Comparison of ENCODE assay signal across 1 cellular context in the genomic region with DNA sequence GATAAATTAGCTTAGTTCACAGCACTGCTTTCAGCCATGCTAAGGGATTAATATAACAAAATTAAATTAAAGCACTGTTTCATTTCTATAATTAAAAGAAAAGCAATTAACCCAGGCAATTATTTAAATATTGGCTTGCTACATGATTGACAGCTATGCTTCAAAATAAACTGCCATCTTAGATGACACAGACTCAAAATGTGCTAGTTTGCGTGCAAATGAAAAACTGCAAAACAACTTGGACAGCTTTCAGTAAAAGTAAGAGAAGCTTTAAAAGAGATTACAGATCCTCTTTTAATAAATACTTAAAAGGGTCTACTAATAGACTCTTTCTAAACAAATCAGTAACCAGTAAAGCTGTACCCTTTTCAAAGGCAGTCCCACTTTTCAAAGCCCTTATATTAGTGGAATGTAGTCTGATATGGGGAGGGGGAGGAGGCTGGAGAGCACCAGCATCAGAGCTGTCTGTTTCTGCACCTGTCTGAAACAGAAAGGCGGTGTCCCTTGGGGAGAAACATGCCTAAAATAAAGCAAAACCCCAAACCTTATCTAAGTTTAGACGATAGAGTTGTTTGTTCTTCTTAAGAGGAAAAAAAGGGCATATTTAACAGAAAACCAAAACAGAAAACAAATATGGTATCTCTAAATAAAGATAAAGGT.
TF ChIP-seq lines count a peak whose summit lies in the region.

No MANE protein-coding gene starts in this region.

TF ChIP-seq in GM12878, 131 proteins besides CTCF, POLR2A, EP300 and RAD21 (continued from another document and continues in another):
- TF ChIP-seq PBX3 (IDR thresholded peaks at IDR 0.05; ENCODE audit: insufficient replicate concordance, low read depth, low read length) (peak; percentile 89), SMAD1 (IDR thresholded peaks at IDR 0.05; ENCODE audit: low read depth, partially characterized antibody) (no peak), BHLHE40 (IDR thresholded peaks at IDR 0.05; ENCODE audit: borderline replicate concordance in 1 of 2, low read depth in 2 of 2, low read length in 1 of 2) (peak; percentile 52 to 56; a peak in 2 of 4 replicates), KAT2A (conservative IDR thresholded peaks at IDR 0.05; ENCODE audit: control insufficient read depth, low read depth, low read length) (no peak), CEBPB (IDR thresholded peaks at IDR 0.05; ENCODE audit: borderline replicate concordance in 1 of 2, low read depth in 2 of 2, low read length in 2 of 2) (peak in 1 of 2 experiments; percentile 93; a peak in 1 of 4 replicates), HDAC6 (IDR thresholded peaks at IDR 0.05; ENCODE audit: unreplicated experiment) (no peak), MTA2 (IDR thresholded peaks at IDR 0.05; ENCODE audit: low read depth) (peak; percentile 85), STAT3 (IDR thresholded peaks at IDR 0.05; ENCODE audit: low read depth, low read length) (no peak), CHD1 (IDR thresholded peaks at IDR 0.05; ENCODE audit: low read depth, low read length) (no peak), IRF4 (IDR thresholded peaks at IDR 0.05; ENCODE audit: low read depth, low read length) (0 out of 2 replicates have a peak, but pooled peaks have one; percentile 40), BRCA1 (IDR thresholded peaks at IDR 0.05; ENCODE audit: low read depth, low read length) (no peak), CREM (IDR thresholded peaks at IDR 0.05; ENCODE audit: low read depth) (peak; percentile 90), HSF1 (IDR thresholded peaks at IDR 0.05; ENCODE audit: low read depth, low read length) (no peak), TCF3 (IDR thresholded peaks at IDR 0.05; ENCODE audit: borderline replicate concordance, insufficient read depth, low read depth, low read length) (peak; percentile 70; the same call in 1 of the 2 replicates), FOXK2 (IDR thresholded peaks at IDR 0.05) (no peak), ZNF24 (IDR thresholded peaks at IDR 0.05) (no peak), ZZZ3 (IDR thresholded peaks at IDR 0.05; ENCODE audit: control insufficient read depth, insufficient read length, low read depth) (no peak), IKZF2 (IDR thresholded peaks at IDR 0.05) (peak; percentile 82 to 84; a peak in 3 of 4 replicates), ZNF384 (IDR thresholded peaks at IDR 0.05; ENCODE audit: borderline replicate concordance, low read depth, low read length) (peak; percentile 58; the same call in 1 of the 2 replicates), IRF5 (IDR thresholded peaks at IDR 0.05; ENCODE audit: borderline replicate concordance) (no peak), TCF12 (IDR thresholded peaks at IDR 0.05; ENCODE audit: low read depth, low read length) (peak; percentile 98), HCFC1 (IDR thresholded peaks at IDR 0.05; ENCODE audit: low read length) (no peak), NBN (IDR thresholded peaks at IDR 0.05) (peak; percentile 54), SMC3 (IDR thresholded peaks at IDR 0.05; ENCODE audit: borderline replicate concordance, low read length) (no peak), SMARCA5 (IDR thresholded peaks at IDR 0.05) (no peak), KDM1A (IDR thresholded peaks at IDR 0.05; ENCODE audit: borderline replicate concordance) (no peak), ZNF622 (IDR thresholded peaks at IDR 0.05) (no peak), RCOR1 (conservative IDR thresholded peaks at IDR 0.05; ENCODE audit: low read depth, low read length) (no peak), CHD4 (IDR thresholded peaks at IDR 0.05) (no peak), SREBF1 (IDR thresholded peaks at IDR 0.05; ENCODE audit: low read length) (no peak), MEF2B (IDR thresholded peaks at IDR 0.05; ENCODE audit: partially characterized antibody, poor library complexity, severe bottlenecking) (peak; percentile 99), CHD2 (IDR thresholded peaks at IDR 0.05; ENCODE audit: borderline replicate concordance, low read depth, low read length) (peak; percentile 91), RUNX3 (IDR thresholded peaks at IDR 0.05; ENCODE audit: low read length) (peak; percentile 96), NFXL1 (IDR thresholded peaks at IDR 0.05; ENCODE audit: borderline replicate concordance) (no peak), CBX3 (IDR thresholded peaks at IDR 0.05; ENCODE audit: borderline replicate concordance, low read depth) (no peak), HDAC2 (IDR thresholded peaks at IDR 0.05) (no peak), BACH1 (IDR thresholded peaks at IDR 0.05; ENCODE audit: borderline replicate concordance) (peak; percentile 18; the same call in 1 of the 2 replicates), SUPT20H (IDR thresholded peaks at IDR 0.05; ENCODE audit: borderline replicate concordance, control insufficient read depth, low read depth, low read length) (no peak), SMAD5 (IDR thresholded peaks at IDR 0.05; ENCODE audit: low read depth) (no peak), POU2F2 (IDR thresholded peaks at IDR 0.05; ENCODE audit: borderline replicate concordance, low read depth, low read length) (no peak; the same call in 2 of the 3 replicates), BCL11A (IDR thresholded peaks at IDR 0.05; ENCODE audit: low read depth, low read length) (peak; percentile 85)
- TF ChIP-seq, protein P1, sequence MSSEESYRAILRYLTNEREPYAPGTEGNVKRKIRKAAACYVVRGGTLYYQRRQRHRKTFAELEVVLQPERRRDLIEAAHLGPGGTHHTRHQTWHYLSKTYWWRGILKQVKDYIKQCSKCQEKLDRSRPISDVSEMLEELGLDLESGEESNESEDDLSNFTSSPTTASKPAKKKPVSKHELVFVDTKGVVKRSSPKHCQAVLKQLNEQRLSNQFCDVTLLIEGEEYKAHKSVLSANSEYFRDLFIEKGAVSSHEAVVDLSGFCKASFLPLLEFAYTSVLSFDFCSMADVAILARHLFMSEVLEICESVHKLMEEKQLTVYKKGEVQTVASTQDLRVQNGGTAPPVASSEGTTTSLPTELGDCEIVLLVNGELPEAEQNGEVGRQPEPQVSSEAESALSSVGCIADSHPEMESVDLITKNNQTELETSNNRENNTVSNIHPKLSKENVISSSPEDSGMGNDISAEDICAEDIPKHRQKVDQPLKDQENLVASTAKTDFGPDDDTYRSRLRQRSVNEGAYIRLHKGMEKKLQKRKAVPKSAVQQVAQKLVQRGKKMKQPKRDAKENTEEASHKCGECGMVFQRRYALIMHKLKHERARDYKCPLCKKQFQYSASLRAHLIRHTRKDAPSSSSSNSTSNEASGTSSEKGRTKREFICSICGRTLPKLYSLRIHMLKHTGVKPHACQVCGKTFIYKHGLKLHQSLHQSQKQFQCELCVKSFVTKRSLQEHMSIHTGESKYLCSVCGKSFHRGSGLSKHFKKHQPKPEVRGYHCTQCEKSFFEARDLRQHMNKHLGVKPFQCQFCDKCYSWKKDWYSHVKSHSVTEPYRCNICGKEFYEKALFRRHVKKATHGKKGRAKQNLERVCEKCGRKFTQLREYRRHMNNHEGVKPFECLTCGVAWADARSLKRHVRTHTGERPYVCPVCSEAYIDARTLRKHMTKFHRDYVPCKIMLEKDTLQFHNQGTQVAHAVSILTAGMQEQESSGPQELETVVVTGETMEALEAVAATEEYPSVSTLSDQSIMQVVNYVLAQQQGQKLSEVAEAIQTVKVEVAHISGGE (CRISPR knock-in tag; IDR thresholded peaks at IDR 0.05): no peak
- TF ChIP-seq, protein P2, sequence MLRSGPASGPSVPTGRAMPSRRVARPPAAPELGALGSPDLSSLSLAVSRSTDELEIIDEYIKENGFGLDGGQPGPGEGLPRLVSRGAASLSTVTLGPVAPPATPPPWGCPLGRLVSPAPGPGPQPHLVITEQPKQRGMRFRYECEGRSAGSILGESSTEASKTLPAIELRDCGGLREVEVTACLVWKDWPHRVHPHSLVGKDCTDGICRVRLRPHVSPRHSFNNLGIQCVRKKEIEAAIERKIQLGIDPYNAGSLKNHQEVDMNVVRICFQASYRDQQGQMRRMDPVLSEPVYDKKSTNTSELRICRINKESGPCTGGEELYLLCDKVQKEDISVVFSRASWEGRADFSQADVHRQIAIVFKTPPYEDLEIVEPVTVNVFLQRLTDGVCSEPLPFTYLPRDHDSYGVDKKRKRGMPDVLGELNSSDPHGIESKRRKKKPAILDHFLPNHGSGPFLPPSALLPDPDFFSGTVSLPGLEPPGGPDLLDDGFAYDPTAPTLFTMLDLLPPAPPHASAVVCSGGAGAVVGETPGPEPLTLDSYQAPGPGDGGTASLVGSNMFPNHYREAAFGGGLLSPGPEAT (IDR thresholded peaks at IDR 0.05; ENCODE audit: low read depth): peak; percentile 80
- TF ChIP-seq, protein P3, sequence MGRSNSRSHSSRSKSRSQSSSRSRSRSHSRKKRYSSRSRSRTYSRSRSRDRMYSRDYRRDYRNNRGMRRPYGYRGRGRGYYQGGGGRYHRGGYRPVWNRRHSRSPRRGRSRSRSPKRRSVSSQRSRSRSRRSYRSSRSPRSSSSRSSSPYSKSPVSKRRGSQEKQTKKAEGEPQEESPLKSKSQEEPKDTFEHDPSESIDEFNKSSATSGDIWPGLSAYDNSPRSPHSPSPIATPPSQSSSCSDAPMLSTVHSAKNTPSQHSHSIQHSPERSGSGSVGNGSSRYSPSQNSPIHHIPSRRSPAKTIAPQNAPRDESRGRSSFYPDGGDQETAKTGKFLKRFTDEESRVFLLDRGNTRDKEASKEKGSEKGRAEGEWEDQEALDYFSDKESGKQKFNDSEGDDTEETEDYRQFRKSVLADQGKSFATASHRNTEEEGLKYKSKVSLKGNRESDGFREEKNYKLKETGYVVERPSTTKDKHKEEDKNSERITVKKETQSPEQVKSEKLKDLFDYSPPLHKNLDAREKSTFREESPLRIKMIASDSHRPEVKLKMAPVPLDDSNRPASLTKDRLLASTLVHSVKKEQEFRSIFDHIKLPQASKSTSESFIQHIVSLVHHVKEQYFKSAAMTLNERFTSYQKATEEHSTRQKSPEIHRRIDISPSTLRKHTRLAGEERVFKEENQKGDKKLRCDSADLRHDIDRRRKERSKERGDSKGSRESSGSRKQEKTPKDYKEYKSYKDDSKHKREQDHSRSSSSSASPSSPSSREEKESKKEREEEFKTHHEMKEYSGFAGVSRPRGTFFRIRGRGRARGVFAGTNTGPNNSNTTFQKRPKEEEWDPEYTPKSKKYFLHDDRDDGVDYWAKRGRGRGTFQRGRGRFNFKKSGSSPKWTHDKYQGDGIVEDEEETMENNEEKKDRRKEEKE (IDR thresholded peaks at IDR 0.05): no peak
- TF ChIP-seq, protein P4, sequence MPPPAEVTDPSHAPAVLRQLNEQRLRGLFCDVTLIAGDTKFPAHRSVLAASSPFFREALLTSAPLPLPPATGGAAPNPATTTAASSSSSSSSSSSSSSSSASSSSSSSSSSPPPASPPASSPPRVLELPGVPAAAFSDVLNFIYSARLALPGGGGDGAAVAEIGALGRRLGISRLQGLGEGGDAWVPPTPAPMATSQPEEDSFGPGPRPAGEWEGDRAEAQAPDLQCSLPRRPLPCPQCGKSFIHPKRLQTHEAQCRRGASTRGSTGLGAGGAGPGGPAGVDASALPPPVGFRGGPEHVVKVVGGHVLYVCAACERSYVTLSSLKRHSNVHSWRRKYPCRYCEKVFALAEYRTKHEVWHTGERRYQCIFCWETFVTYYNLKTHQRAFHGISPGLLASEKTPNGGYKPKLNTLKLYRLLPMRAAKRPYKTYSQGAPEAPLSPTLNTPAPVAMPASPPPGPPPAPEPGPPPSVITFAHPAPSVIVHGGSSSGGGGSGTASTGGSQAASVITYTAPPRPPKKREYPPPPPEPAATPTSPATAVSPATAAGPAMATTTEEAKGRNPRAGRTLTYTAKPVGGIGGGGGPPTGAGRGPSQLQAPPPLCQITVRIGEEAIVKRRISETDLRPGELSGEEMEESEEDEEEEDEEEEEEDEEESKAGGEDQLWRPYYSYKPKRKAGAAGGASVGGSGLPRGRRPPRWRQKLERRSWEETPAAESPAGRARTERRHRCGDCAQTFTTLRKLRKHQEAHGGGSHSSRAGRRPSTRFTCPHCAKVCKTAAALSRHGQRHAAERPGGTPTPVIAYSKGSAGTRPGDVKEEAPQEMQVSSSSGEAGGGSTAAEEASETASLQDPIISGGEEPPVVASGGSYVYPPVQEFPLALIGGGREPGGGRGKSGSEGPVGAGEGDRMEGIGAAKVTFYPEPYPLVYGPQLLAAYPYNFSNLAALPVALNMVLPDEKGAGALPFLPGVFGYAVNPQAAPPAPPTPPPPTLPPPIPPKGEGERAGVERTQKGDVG (CRISPR knock-in tag; IDR thresholded peaks at IDR 0.05): no peak
- TF ChIP-seq, protein P5, sequence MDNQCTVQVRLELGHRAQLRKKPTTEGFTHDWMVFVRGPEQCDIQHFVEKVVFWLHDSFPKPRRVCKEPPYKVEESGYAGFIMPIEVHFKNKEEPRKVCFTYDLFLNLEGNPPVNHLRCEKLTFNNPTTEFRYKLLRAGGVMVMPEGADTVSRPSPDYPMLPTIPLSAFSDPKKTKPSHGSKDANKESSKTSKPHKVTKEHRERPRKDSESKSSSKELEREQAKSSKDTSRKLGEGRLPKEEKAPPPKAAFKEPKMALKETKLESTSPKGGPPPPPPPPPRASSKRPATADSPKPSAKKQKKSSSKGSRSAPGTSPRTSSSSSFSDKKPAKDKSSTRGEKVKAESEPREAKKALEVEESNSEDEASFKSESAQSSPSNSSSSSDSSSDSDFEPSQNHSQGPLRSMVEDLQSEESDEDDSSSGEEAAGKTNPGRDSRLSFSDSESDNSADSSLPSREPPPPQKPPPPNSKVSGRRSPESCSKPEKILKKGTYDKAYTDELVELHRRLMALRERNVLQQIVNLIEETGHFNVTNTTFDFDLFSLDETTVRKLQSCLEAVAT (IDR thresholded peaks at IDR 0.05): no peak
